20 cellular contexts compared by ENCODE assay signal in genomic region chr10:45552476-45552875, GRCh38.
A peak's percentile ranks its signal among the peaks of the same experiment; 100 is the strongest.
DNase-seq lines count a peak whose midpoint lies in the region; ATAC-seq and TF ChIP-seq lines count a peak whose summit lies in the region.
"Had no signal": no experiment of that assay in that cellular context is flagged by ENCODE, and none has a peak within 500 bp of the region (broad histone marks: within the 10 kb centered on the region; RNA-seq: fewer than 3 reads in every experiment).

No MANE protein-coding gene starts in this region.

- peak overlapping the region in 37 of 59 donors; percentile 0 to 81 (median 46) for H3K27ac ChIP-seq in dorsolateral prefrontal cortex
- H3K27ac ChIP-seq in CD8-positive, alpha-beta memory T cell (ENCODE audit: low read depth, low read length): no peak overlapping the region
- H3K27ac ChIP-seq in GM23248: no peak overlapping the region
- H3K27ac ChIP-seq: BLaER1 had no signal

- no peak overlapping the region for H3K4me3 Mint-ChIP-seq in stimulated activated memory B cell treated with anti-CD40 and anti-IgM and Interleukin-4, amounts not matched to agents 10 μg/mL and 1 μg/mL and 100 μg/mL, for 72 hours
- no peak overlapping the region for H3K4me3 Mint-ChIP-seq in CD8-positive, alpha-beta memory T cell
- no peak overlapping the region for H3K4me3 Mint-ChIP-seq in stimulated activated naive CD8-positive, alpha-beta T cell treated with anti-CD3 and anti-CD28 coated beads, Interleukin-15, amount 100 ng/mL, for 72 hours
- H3K4me3 Mint-ChIP-seq: CD14-positive monocyte; CD4-positive, alpha-beta memory T cell; CD4-positive, CD25-positive, alpha-beta regulatory T cell had no signal

- no peaks in the 10 kb centered on the region for H3K9me2 ChIP-seq in GM23248 (ENCODE audit: insufficient read depth)

- H3K4me3 ChIP-seq in dorsolateral prefrontal cortex: no peak overlapping the region
- H3K4me3 ChIP-seq in CD8-positive, alpha-beta memory T cell (ENCODE audit: low read length): no peak overlapping the region
- no peak overlapping the region for H3K4me3 ChIP-seq in GM23248
- H3K4me3 ChIP-seq: BLaER1, GM12878 had no signal

- H3K36me3 Mint-ChIP-seq in stimulated activated memory B cell treated with anti-CD40 and anti-IgM and Interleukin-4, amounts not matched to agents 10 μg/mL and 1 μg/mL and 100 μg/mL, for 72 hours: peaks cover 34% of the 10 kb centered on the region
- H3K36me3 Mint-ChIP-seq in CD8-positive, alpha-beta memory T cell: peaks cover 4 to 31% (median 12%) of the 10 kb centered on the region in 3 donors

- no peak overlapping the region for H3K9ac ChIP-seq in GM23248
- H3K9ac ChIP-seq: BLaER1 had no signal

- WGBS in GM23248 (ENCODE audit: low coverage in 1 of 2, low lambda C conversion rate in 2 of 2, missing lambda C conversion rate in 2 of 2), 2 experiments: 83 to 84% methylated on average over 5 of the region's 5 CpGs

- no peaks in the 10 kb centered on the region for H3K36me3 ChIP-seq in CD8-positive, alpha-beta memory T cell (ENCODE audit: insufficient read depth, low read length)
- no peaks in the 10 kb centered on the region for H3K36me3 ChIP-seq in GM23248 (ENCODE audit: low read depth)
- H3K36me3 ChIP-seq: BE2C had no signal

- POLR2A ChIA-PET in CD8-positive, alpha-beta memory T cell (lab: Charles Lee): no interaction called here

- ATAC-seq in stimulated activated memory B cell treated with anti-CD40 and anti-IgM and Interleukin-4, amounts not matched to agents 10 μg/mL and 1 μg/mL and 100 μg/mL, for 72 hours: no peak
- ATAC-seq in stimulated activated naive CD8-positive, alpha-beta T cell treated with anti-CD3 and anti-CD28 coated beads, Interleukin-15, amount 100 ng/mL, for 72 hours: no peak

- H3K4me1 Mint-ChIP-seq in stimulated activated memory B cell treated with anti-CD40 and anti-IgM and Interleukin-4, amounts not matched to agents 10 μg/mL and 1 μg/mL and 100 μg/mL, for 72 hours: peaks cover 37% of the 10 kb centered on the region
- peaks cover 26 to 44% (median 30%) of the 10 kb centered on the region in 3 donors for H3K4me1 Mint-ChIP-seq in CD8-positive, alpha-beta memory T cell
- peaks cover 36% of the 10 kb centered on the region for H3K4me1 Mint-ChIP-seq in stimulated activated naive CD8-positive, alpha-beta T cell treated with anti-CD3 and anti-CD28 coated beads, Interleukin-15, amount 100 ng/mL, for 72 hours

- DNase-seq in cerebellar cortex (ENCODE audit: low spot score) (peak; percentile 58), cerebellum (ENCODE audit: low spot score) (peak; percentile 46), dorsolateral prefrontal cortex (no peak), GM23248 (no peak), GM20000 (ENCODE audit: low spot score) (no peak)
- no peak for DNase-seq in CD8-positive, alpha-beta memory T cell
- no peak for DNase-seq in stimulated activated naive CD8-positive, alpha-beta T cell treated with anti-CD3 and anti-CD28 coated beads, Interleukin-15, amount 100 ng/mL, for 72 hours
- DNase-seq: 8988T; ACHN; BE2C; Caco-2; Calu3; CD4-positive, alpha-beta memory T cell; CD4-positive, CD25-positive, alpha-beta regulatory T cell; DMS79 treated with DMSO at 0.1 percent for 48 hours; GDM1 had no signal

- no peaks in the 10 kb centered on the region for H3F3A ChIP-seq in GM23248 (ENCODE audit: insufficient read depth)

- no peaks in the 10 kb centered on the region for H3K9me3 Mint-ChIP-seq in stimulated activated memory B cell treated with anti-CD40 and anti-IgM and Interleukin-4, amounts not matched to agents 10 μg/mL and 1 μg/mL and 100 μg/mL, for 72 hours
- H3K9me3 Mint-ChIP-seq in CD8-positive, alpha-beta memory T cell: no peaks in the 10 kb centered on the region
- no peaks in the 10 kb centered on the region for H3K9me3 Mint-ChIP-seq in stimulated activated naive CD8-positive, alpha-beta T cell treated with anti-CD3 and anti-CD28 coated beads, Interleukin-15, amount 100 ng/mL, for 72 hours
- H3K9me3 Mint-ChIP-seq: CD4-positive, alpha-beta memory T cell; CD4-positive, CD25-positive, alpha-beta regulatory T cell had no signal

- no peak overlapping the region for H3K4me2 ChIP-seq in GM23248 (ENCODE audit: unreplicated experiment)
- H3K4me2 ChIP-seq: BLaER1 had no signal

- in situ Hi-C loops in GM23248 (cut with MboI): no loop called here

- CTCF ChIA-PET in CD8-positive, alpha-beta memory T cell (lab: Charles Lee): no interaction called here

- H3K27me3 Mint-ChIP-seq in stimulated activated memory B cell treated with anti-CD40 and anti-IgM and Interleukin-4, amounts not matched to agents 10 μg/mL and 1 μg/mL and 100 μg/mL, for 72 hours: no peaks in the 10 kb centered on the region
- no peaks in the 10 kb centered on the region for H3K27me3 Mint-ChIP-seq in CD8-positive, alpha-beta memory T cell
- H3K27me3 Mint-ChIP-seq in stimulated activated naive CD8-positive, alpha-beta T cell treated with anti-CD3 and anti-CD28 coated beads, Interleukin-15, amount 100 ng/mL, for 72 hours: no peaks in the 10 kb centered on the region
- H3K27me3 Mint-ChIP-seq: CD4-positive, alpha-beta memory T cell; CD4-positive, CD25-positive, alpha-beta regulatory T cell had no signal

- H3K9me3 ChIP-seq in CD8-positive, alpha-beta memory T cell (ENCODE audit: low read length): no peaks in the 10 kb centered on the region
- no peaks in the 10 kb centered on the region for H3K9me3 ChIP-seq in GM23248 (ENCODE audit: low read depth)
- H3K9me3 ChIP-seq: BE2C, BLaER1, Caco-2 had no signal

- H2AFZ ChIP-seq in GM23248: no peak overlapping the region

- peak overlapping the region; percentile 45 for H3K27ac Mint-ChIP-seq in stimulated activated memory B cell treated with anti-CD40 and anti-IgM and Interleukin-4, amounts not matched to agents 10 μg/mL and 1 μg/mL and 100 μg/mL, for 72 hours
- no peak overlapping the region for H3K27ac Mint-ChIP-seq in CD8-positive, alpha-beta memory T cell
- no peak overlapping the region for H3K27ac Mint-ChIP-seq in stimulated activated naive CD8-positive, alpha-beta T cell treated with anti-CD3 and anti-CD28 coated beads, Interleukin-15, amount 100 ng/mL, for 72 hours
- H3K27ac Mint-ChIP-seq: CD14-positive monocyte; CD4-positive, alpha-beta memory T cell had no signal

- intact Hi-C loops in dorsolateral prefrontal cortex (cut with DNase I): loop anchor here in 1 of 2 donors (5.0 kb wide), 1 partner anchor 35 kb away; no protein-coding TSS in a partner anchor

- H3K79me2 ChIP-seq in GM23248 (ENCODE audit: insufficient read depth): peaks cover 7% of the 10 kb centered on the region; the same call in 1 of the 2 replicates

- H3K4me1 ChIP-seq in CD8-positive, alpha-beta memory T cell (ENCODE audit: insufficient read depth, low read length): peaks cover 7% of the 10 kb centered on the region
- H3K4me1 ChIP-seq in GM23248 (ENCODE audit: insufficient read depth): no peaks in the 10 kb centered on the region
- H3K4me1 ChIP-seq: BE2C, Caco-2 had no signal

- TF ChIP-seq CTCF in dorsolateral prefrontal cortex (IDR thresholded peaks at IDR 0.05 in 54 of 56, conservative IDR thresholded peaks at IDR 0.05 in 2 of 56; ENCODE audit: low read depth in 1 of 56, partially characterized antibody in 56 of 56) (no peak), GM20000 (IDR thresholded peaks at IDR 0.05; ENCODE audit: extremely low read depth, missing control alignments) (no peak)

- no peaks in the 10 kb centered on the region for H3K27me3 ChIP-seq in dorsolateral prefrontal cortex
- H3K27me3 ChIP-seq in CD8-positive, alpha-beta memory T cell (ENCODE audit: insufficient read depth, low read length, poor library complexity, severe bottlenecking): no peaks in the 10 kb centered on the region
- no peaks in the 10 kb centered on the region for H3K27me3 ChIP-seq in GM23248 (replicated peaks; ENCODE audit: insufficient read depth)
- H3K27me3 ChIP-seq: BE2C, BLaER1 had no signal

- H4K20me1 ChIP-seq in GM23248 (ENCODE audit: insufficient read depth): 0 out of 2 replicates have a peak, but pooled peaks cover 6% of the 10 kb centered on the region
- H4K20me1 ChIP-seq: BLaER1 had no signal

Comparison
In these comparisons a context has a peak if more than half of its experiments do, and no peak if none do; other contexts are left out.
1. DNase-seq: peak in cerebellar cortex (single experiment) and cerebellum (single experiment); none in dorsolateral prefrontal cortex (0 of 10), CD8-positive, alpha-beta memory T cell (0 of 5), stimulated activated naive CD8-positive, alpha-beta T cell treated with anti-CD3 and anti-CD28 coated beads, Interleukin-15, amount 100 ng/mL, for 72 hours (0 of 2), GM23248 (single experiment) and GM20000 (single experiment).
2. H3K27ac ChIP-seq: peak in dorsolateral prefrontal cortex (37 of 59); none in CD8-positive, alpha-beta memory T cell (single experiment) and GM23248 (single experiment).